Comparison of ENCODE assay signal across 1 cellular context in the genomic region with DNA sequence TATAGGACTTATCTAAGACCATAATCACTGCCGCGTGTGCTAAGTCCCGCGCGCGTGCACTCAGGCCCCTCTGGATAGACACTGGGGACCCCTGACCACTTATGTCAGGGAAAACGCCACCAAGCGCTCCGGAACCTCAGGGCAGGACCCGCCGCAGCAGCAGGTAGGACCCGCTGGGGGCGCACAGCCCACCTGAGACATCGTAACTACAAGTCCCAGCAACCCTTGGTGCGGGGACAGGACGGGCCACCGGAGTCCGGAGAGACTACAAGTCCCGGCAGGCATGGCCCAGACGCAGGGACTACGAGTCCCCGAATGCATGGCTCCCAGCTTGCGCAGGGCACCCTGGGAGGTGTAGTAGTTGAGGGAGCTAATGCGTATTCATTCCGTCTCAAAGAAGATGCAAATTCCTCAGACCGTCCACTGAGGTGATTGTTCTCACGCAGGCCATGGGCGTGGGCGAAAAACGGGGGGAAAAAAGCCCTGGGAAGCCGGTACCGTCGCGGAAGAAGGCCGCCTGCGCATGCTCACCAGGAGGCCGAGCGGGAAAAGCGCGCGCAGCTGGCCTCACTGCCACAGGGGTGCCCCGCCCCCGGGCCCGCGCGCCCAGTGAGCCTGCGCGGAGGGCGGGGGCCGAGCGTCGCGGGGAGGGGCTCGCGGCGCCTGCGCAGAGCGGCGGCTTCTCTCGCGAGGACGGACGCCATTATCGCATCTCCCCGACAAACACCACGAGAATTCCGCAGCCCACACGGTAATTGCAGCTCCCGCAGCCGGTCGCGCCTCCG.
TF ChIP-seq lines count a peak whose summit lies in the region.

BANP (plus strand) TSS at position 670 of the 785 bp plus-strand sequence. CDS start 23,682 bp downstream, outside the sequence.

TF ChIP-seq in K562, 482 proteins besides CTCF, POLR2A, EP300 and RAD21 (continues in another document):
- TF ChIP-seq ZNF609 (CRISPR knock-in tag; IDR thresholded peaks at IDR 0.05; ENCODE audit: borderline replicate concordance) (peak; percentile 81), RAD51 (IDR thresholded peaks at IDR 0.05; ENCODE audit: borderline replicate concordance, low read depth) (no peak), SMAD2 (IDR thresholded peaks at IDR 0.05; ENCODE audit: low read depth, low read length) (peak; percentile 82; the same call in 1 of the 2 replicates), E2F3 (CRISPR knock-in tag; IDR thresholded peaks at IDR 0.05) (peak; percentile 97), ZNF431 (CRISPR knock-in tag; IDR thresholded peaks at IDR 0.05) (no peak), POLR2AphosphoS5 (IDR thresholded peaks at IDR 0.05; ENCODE audit: control insufficient read depth, insufficient read depth, low read depth, low read length) (no peak; the same call in 1 of the 2 replicates), ZNF699 (CRISPR knock-in tag; IDR thresholded peaks at IDR 0.05; ENCODE audit: insufficient replicate concordance) (no peak), CTBP1 (IDR thresholded peaks at IDR 0.05; ENCODE audit: borderline replicate concordance) (peak; percentile 77; the same call in 1 of the 2 replicates), MAFF (IDR thresholded peaks at IDR 0.05; ENCODE audit: low read length) (peak; percentile 31; the same call in 1 of the 2 replicates), NCOA2 (IDR thresholded peaks at IDR 0.05; ENCODE audit: partially characterized antibody in 2 of 2) (no peak), SMARCB1 (IDR thresholded peaks at IDR 0.05; ENCODE audit: insufficient read length, low read depth) (no peak), CEBPZ (IDR thresholded peaks at IDR 0.05; ENCODE audit: borderline replicate concordance, low read depth, low read length) (0 out of 2 replicates have a peak, but pooled peaks have one; percentile 42), PURB (CRISPR knock-in tag; IDR thresholded peaks at IDR 0.05; ENCODE audit: low read depth) (no peak), JUNB (CRISPR knock-in tag; conservative IDR thresholded peaks at IDR 0.05) (no peak), ZNF778 (CRISPR knock-in tag; IDR thresholded peaks at IDR 0.05) (no peak), KLF6 (CRISPR knock-in tag; IDR thresholded peaks at IDR 0.05; ENCODE audit: borderline replicate concordance) (peak; percentile 88; the same call in 1 of the 2 replicates), CHD2 (IDR thresholded peaks at IDR 0.05; ENCODE audit: low read depth, low read length) (peak; percentile 98), MECOM (CRISPR knock-in tag; IDR thresholded peaks at IDR 0.05) (peak; percentile 31; the same call in 1 of the 2 replicates), CSDE1 (IDR thresholded peaks at IDR 0.05) (no peak; a peak in 1 of 4 replicates), NFRKB (IDR thresholded peaks at IDR 0.05; ENCODE audit: low read depth) (peak; percentile 80), KLF16 (IDR thresholded peaks at IDR 0.05) (no peak), CBFA2T2 (conservative IDR thresholded peaks at IDR 0.05) (no peak), RCOR1 (IDR thresholded peaks at IDR 0.05; ENCODE audit: borderline replicate concordance in 1 of 2, low read depth in 2 of 2, low read length in 2 of 2) (peak in 1 of 2 experiments; percentile 63; a peak in 1 of 4 replicates), MAZ (CRISPR knock-in tag; conservative IDR thresholded peaks at IDR 0.05 in 1 of 2, IDR thresholded peaks at IDR 0.05 in 1 of 2) (peak; percentile 93 to 100), ZBTB9 (CRISPR knock-in tag; IDR thresholded peaks at IDR 0.05) (peak; percentile 93), ZNF695 (CRISPR knock-in tag; IDR thresholded peaks at IDR 0.05) (no peak), TAF9B (IDR thresholded peaks at IDR 0.05; ENCODE audit: partially characterized antibody) (peak; percentile 34), ETV1 (tag; conservative IDR thresholded peaks at IDR 0.05; ENCODE audit: low read depth) (peak; percentile 54), TCF3 (CRISPR knock-in tag; IDR thresholded peaks at IDR 0.05) (peak; percentile 34; the same call in 1 of the 2 replicates), TBP (optimal IDR thresholded peaks at IDR 0.05; ENCODE audit: low read depth, low read length) (peak; percentile 82), KDM5B (IDR thresholded peaks at IDR 0.05; ENCODE audit: insufficient replicate concordance, low read depth, low read length) (peak; percentile 29)
- TF ChIP-seq, protein P1, sequence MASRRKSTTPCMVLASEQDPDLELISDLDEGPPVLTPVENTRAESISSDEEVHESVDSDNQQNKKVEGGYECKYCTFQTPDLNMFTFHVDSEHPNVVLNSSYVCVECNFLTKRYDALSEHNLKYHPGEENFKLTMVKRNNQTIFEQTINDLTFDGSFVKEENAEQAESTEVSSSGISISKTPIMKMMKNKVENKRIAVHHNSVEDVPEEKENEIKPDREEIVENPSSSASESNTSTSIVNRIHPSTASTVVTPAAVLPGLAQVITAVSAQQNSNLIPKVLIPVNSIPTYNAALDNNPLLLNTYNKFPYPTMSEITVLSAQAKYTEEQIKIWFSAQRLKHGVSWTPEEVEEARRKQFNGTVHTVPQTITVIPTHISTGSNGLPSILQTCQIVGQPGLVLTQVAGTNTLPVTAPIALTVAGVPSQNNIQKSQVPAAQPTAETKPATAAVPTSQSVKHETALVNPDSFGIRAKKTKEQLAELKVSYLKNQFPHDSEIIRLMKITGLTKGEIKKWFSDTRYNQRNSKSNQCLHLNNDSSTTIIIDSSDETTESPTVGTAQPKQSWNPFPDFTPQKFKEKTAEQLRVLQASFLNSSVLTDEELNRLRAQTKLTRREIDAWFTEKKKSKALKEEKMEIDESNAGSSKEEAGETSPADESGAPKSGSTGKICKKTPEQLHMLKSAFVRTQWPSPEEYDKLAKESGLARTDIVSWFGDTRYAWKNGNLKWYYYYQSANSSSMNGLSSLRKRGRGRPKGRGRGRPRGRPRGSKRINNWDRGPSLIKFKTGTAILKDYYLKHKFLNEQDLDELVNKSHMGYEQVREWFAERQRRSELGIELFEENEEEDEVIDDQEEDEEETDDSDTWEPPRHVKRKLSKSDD (conservative IDR thresholded peaks at IDR 0.05; ENCODE audit: low read length), result peak; percentile 96
- TF ChIP-seq, protein P2, sequence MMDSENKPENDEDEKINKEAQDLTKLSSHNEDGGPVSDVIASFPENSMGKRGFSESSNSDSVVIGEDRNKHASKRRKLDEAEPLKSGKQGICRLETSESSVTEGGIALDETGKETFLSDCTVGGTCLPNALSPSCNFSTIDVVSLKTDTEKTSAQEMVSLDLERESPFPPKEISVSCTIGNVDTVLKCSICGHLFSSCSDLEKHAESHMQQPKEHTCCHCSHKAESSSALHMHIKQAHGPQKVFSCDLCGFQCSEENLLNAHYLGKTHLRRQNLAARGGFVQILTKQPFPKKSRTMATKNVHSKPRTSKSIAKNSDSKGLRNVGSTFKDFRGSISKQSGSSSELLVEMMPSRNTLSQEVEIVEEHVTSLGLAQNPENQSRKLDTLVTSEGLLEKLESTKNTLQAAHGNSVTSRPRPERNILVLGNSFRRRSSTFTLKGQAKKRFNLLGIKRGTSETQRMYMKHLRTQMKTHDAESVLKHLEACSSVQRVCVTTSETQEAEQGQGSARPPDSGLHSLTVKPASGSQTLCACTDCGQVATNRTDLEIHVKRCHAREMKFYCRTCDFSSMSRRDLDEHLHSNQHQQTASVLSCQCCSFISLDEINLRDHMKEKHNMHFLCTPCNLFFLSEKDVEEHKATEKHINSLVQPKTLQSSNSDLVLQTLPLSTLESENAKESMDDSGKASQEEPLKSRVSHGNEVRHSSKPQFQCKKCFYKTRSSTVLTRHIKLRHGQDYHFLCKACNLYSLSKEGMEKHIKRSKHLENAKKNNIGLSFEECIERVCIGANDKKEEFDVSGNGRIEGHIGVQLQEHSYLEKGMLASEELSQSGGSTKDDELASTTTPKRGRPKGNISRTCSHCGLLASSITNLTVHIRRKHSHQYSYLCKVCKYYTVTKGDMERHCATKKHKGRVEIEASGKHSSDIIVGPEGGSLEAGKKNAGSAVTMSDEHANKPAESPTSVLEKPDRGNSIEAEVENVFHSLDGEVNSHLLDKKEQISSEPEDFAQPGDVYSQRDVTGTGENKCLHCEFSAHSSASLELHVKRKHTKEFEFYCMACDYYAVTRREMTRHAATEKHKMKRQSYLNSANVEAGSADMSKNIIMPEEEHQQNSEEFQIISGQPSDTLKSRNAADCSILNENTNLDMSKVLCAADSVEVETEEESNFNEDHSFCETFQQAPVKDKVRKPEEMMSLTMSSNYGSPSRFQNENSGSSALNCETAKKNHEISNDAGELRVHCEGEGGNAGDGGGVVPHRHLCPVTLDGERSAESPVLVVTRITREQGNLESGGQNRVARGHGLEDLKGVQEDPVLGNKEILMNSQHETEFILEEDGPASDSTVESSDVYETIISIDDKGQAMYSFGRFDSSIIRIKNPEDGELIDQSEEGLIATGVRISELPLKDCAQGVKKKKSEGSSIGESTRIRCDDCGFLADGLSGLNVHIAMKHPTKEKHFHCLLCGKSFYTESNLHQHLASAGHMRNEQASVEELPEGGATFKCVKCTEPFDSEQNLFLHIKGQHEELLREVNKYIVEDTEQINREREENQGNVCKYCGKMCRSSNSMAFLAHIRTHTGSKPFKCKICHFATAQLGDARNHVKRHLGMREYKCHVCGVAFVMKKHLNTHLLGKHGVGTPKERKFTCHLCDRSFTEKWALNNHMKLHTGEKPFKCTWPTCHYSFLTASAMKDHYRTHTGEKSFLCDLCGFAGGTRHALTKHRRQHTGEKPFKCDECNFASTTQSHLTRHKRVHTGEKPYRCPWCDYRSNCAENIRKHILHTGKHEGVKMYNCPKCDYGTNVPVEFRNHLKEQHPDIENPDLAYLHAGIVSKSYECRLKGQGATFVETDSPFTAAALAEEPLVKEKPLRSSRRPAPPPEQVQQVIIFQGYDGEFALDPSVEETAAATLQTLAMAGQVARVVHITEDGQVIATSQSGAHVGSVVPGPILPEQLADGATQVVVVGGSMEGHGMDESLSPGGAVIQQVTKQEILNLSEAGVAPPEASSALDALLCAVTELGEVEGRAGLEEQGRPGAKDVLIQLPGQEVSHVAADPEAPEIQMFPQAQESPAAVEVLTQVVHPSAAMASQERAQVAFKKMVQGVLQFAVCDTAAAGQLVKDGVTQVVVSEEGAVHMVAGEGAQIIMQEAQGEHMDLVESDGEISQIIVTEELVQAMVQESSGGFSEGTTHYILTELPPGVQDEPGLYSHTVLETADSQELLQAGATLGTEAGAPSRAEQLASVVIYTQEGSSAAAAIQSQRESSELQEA (IDR thresholded peaks at IDR 0.05; ENCODE audit: low read depth), result peak; percentile 87
